1 cellular context compared by ENCODE assay signal in the genomic region with DNA sequence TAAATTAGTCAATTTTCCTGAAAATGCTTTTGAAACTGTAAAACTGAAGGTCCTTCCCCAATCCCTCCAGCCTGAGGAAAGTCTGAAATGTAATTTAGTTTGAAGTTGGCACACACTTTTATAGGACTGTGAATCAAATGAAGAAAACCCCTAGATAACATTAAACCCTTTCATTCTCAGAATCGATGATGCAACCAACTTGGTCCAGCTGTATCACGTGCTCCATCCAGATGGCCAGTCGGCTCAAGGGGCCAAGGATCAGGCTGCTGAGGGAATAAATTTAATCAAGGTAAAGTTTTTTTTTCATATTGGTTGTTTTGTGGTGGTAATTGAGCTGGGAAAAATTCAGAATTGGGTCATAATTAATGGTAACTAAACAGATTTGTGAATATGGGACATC.
TF ChIP-seq lines count a peak whose summit lies in the region.

No MANE protein-coding gene starts in this region.

TF ChIP-seq in HepG2, 621 proteins besides CTCF, POLR2A, EP300 and RAD21:
- TF ChIP-seq MXD4 (CRISPR knock-in tag; IDR thresholded peaks at IDR 0.05): no peak
- peak; percentile 25; the same call in 1 of the 2 replicates for TF ChIP-seq POLR2G (IDR thresholded peaks at IDR 0.05; ENCODE audit: low read depth, low read length)
- TF ChIP-seq MAFF (IDR thresholded peaks at IDR 0.05; ENCODE audit: low read depth, low read length): no peak
- TF ChIP-seq ZNF451 (CRISPR knock-in tag; IDR thresholded peaks at IDR 0.05): no peak
- TF ChIP-seq BRD4 (CRISPR knock-in tag; IDR thresholded peaks at IDR 0.05): no peak
- TF ChIP-seq CCDC6 (CRISPR knock-in tag; IDR thresholded peaks at IDR 0.05): no peak
- TF ChIP-seq, protein P1, sequence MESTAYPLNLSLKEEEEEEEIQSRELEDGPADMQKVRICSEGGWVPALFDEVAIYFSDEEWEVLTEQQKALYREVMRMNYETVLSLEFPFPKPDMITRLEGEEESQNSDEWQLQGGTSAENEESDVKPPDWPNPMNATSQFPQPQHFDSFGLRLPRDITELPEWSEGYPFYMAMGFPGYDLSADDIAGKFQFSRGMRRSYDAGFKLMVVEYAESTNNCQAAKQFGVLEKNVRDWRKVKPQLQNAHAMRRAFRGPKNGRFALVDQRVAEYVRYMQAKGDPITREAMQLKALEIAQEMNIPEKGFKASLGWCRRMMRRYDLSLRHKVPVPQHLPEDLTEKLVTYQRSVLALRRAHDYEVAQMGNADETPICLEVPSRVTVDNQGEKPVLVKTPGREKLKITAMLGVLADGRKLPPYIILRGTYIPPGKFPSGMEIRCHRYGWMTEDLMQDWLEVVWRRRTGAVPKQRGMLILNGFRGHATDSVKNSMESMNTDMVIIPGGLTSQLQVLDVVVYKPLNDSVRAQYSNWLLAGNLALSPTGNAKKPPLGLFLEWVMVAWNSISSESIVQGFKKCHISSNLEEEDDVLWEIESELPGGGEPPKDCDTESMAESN (CRISPR knock-in tag; conservative IDR thresholded peaks at IDR 0.05): no peak
- TF ChIP-seq ZNF282 (IDR thresholded peaks at IDR 0.05; ENCODE audit: partially characterized antibody): no peak
- TF ChIP-seq CEBPB (IDR thresholded peaks at IDR 0.05; ENCODE audit: borderline replicate concordance, low read depth, low read length): peak; percentile 7; the same call in 1 of the 2 replicates
- TF ChIP-seq ELF4 (CRISPR knock-in tag; IDR thresholded peaks at IDR 0.05; ENCODE audit: borderline replicate concordance): no peak
- TF ChIP-seq GATAD1 (CRISPR knock-in tag; IDR thresholded peaks at IDR 0.05): no peak
- no peak for TF ChIP-seq ZC3H13 (CRISPR knock-in tag; IDR thresholded peaks at IDR 0.05)
- TF ChIP-seq CENPT (CRISPR knock-in tag; IDR thresholded peaks at IDR 0.05; ENCODE audit: low read depth): no peak
TF ChIP-seq in HepG2: peak in this region for 2.
